8 cellular contexts compared by ENCODE assay signal in genomic region chr7:135976312-135977019, GRCh38. TPM values are rescaled to one million over a fixed set of nuclear protein-coding genes. Genes with fewer than 3 reads are reported as not detected.
A peak's percentile ranks its signal among the peaks of the same experiment; 100 is the strongest.
DNase-seq lines count a peak whose midpoint lies in the region; ATAC-seq and TF ChIP-seq lines count a peak whose summit lies in the region.

No MANE protein-coding gene starts in this region.

- DNase-seq in LoVo (ENCODE audit: low spot score), result peak; percentile 27
- peak; percentile 37 for DNase-seq in activated naive CD4-positive, alpha-beta T cell treated with Interleukin-2 at 50 U/mL for 16 hours
- no peak for DNase-seq in cardiac muscle cell (ENCODE audit: low read depth in 1 of 2, low spot score in 1 of 2)
- DNase-seq in SKM-1 treated with dmso at 0.1 percent for 144 hours (lab: John Stamatoyannopoulos, UW; ENCODE audit: unreplicated experiment), result no peak

- H3K79me2 ChIP-seq in DOHH2 (ENCODE audit: control insufficient read depth, low read length), result peaks cover 57% of the 10 kb centered on the region

- H3K9ac ChIP-seq in rectal smooth muscle tissue (ENCODE audit: low read length), result peak overlapping the region; percentile 91

- H3K4me3 ChIP-seq in DOHH2 (ENCODE audit: low read length) (peak overlapping the region; percentile 94), cardiac muscle cell (peak overlapping the region; percentile 73), rectal smooth muscle tissue (ENCODE audit: low read length) (peak overlapping the region; percentile 84)

- H3K4me1 ChIP-seq in DOHH2 (ENCODE audit: control insufficient read depth, low read length) (peaks cover 71% of the 10 kb centered on the region), cardiac muscle cell (ENCODE audit: low read depth) (peaks cover 35% of the 10 kb centered on the region), rectal smooth muscle tissue (ENCODE audit: control insufficient read depth, insufficient read depth, low read length) (peaks cover 11% of the 10 kb centered on the region)

- TF ChIP-seq CTCF in DOHH2 (IDR thresholded peaks at IDR 0.05; ENCODE audit: low read depth, low read length, poor library complexity, severe bottlenecking), result no peak
- no peak for TF ChIP-seq CTCF in cardiac muscle cell (IDR thresholded peaks at IDR 0.05; ENCODE audit: low read depth, low read length)

- H3K9me2 ChIP-seq in DOHH2 (replicated peaks; ENCODE audit: control insufficient read depth, low read length), result no peaks in the 10 kb centered on the region

- H3K27me3 ChIP-seq in DOHH2 (ENCODE audit: control insufficient read depth, low read length), result no peaks in the 10 kb centered on the region
- no peaks in the 10 kb centered on the region for H3K27me3 ChIP-seq in cardiac muscle cell
- H3K27me3 ChIP-seq in rectal smooth muscle tissue (ENCODE audit: control insufficient read depth, insufficient read depth, low read length), result no peaks in the 10 kb centered on the region

- ATAC-seq in GM21529 (IDR thresholded peaks at IDR 0.05; ENCODE audit: unreplicated experiment) (peak; percentile 22), HG03565 (IDR thresholded peaks at IDR 0.05; ENCODE audit: unreplicated experiment) (no peak)

- H3K27ac ChIP-seq in DOHH2 (ENCODE audit: low read depth, low read length) (peak overlapping the region; percentile 91), cardiac muscle cell (peak overlapping the region; percentile 79), rectal smooth muscle tissue (ENCODE audit: low read depth, low read length) (peak overlapping the region; percentile 86)

- H3K4me2 ChIP-seq in DOHH2 (ENCODE audit: low read length), result peak overlapping the region; percentile 83

- H3K36me3 ChIP-seq in DOHH2 (ENCODE audit: control insufficient read depth, low read length), result peaks cover 53% of the 10 kb centered on the region
- H3K36me3 ChIP-seq in cardiac muscle cell, result peaks cover 7% of the 10 kb centered on the region
- H3K36me3 ChIP-seq in rectal smooth muscle tissue (ENCODE audit: control insufficient read depth, insufficient read depth, low read length), result no peaks in the 10 kb centered on the region

- peaks cover 33% of the 10 kb centered on the region for H3F3A ChIP-seq in DOHH2 (ENCODE audit: control insufficient read depth, insufficient read depth)

- H3K9me3 ChIP-seq in DOHH2 (ENCODE audit: control insufficient read depth, insufficient read depth, low read length) (no peaks in the 10 kb centered on the region), cardiac muscle cell (ENCODE audit: low read depth) (no peaks in the 10 kb centered on the region)

- peaks cover 35% of the 10 kb centered on the region for H4K20me1 ChIP-seq in DOHH2 (ENCODE audit: control insufficient read depth, insufficient read depth, low read depth, low read length)

RNA-seq across cellular contexts. Expression of gene MTPN, which starts 0.7 kb away (rescaled TPM):
- 110 and 141 TPM in 2 replicates for total RNA-seq in cardiac muscle cell
- polyA plus RNA-seq in cardiac muscle cell, result 79.0 and 86.1 TPM in 2 replicates

Comparison
In these comparisons a context has a peak if more than half of its experiments do, and no peak if none do; other contexts are left out.
1. DNase-seq: peak in LoVo (single experiment) and activated naive CD4-positive, alpha-beta T cell treated with Interleukin-2 at 50 U/mL for 16 hours (single experiment); none in cardiac muscle cell (0 of 2) and SKM-1 treated with dmso at 0.1 percent for 144 hours (single experiment).
2. Peak in every context shown above with its lines, with median percentiles within 50 percentile points of each other: H3K27ac ChIP-seq and H3K4me3 ChIP-seq.